ENCODE assay signal across 8 cellular contexts in the genomic region with DNA sequence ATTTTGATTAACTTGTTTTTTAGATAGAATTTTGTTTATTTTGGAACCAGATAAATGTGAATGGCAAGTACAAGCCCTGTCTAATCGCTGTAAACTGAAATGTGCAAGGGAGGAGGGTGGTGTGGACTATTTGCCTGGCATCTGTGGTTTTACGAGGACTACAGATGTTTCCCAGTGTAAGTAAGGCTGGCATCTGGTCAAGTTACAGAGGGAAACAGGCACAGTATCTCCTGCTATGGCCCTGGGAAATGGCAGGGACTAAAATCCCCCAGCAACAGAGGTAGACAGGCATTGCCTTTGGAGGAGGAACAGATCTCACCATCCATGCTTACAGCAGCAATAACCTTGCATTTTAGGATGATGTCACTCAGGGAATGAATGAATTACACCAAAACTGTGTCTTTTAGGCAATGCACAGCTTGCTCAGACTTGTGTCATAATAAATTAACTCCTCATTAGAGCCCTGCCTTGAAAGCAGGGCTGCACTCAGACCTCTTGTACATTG.
A peak's percentile ranks its signal among the peaks of the same experiment; 100 is the strongest.
DNase-seq lines count a peak whose midpoint lies in the region; ATAC-seq, FAIRE-seq and TF ChIP-seq lines count a peak whose summit lies in the region.

No MANE protein-coding gene starts in this region.

- CTCF ChIA-PET in RWPE1 (lab: Yijun Ruan, JAX) = interaction anchor here (0.6 kb wide), 1 partner anchor 155 kb away, joined by 3 read pairs; no protein-coding TSS in a partner anchor
- CTCF ChIA-PET in PC-9 (lab: Charles Lee) = interaction anchor here (0.7 kb wide), 1 partner anchor 186 kb away, joined by 3 read pairs; no protein-coding TSS in a partner anchor

- peaks cover 75% of the 10 kb centered on the region for H3K4me1 Mint-ChIP-seq in glutamatergic neuron (ENCODE audit: low read depth, unreplicated experiment)

- intact Hi-C loops in PC-9 (cut with micrococcal nuclease; ENCODE audit: unreplicated experiment) = no loop called here

- H3K27me3 ChIP-seq in HL-60 (ENCODE audit: insufficient read depth, poor library complexity, severe bottlenecking) = no peaks in the 10 kb centered on the region
- H3K27me3 ChIP-seq in small intestine (ENCODE audit: control insufficient read depth in 2 of 2, insufficient read depth in 2 of 2, low read length in 2 of 2) = no peaks in the 10 kb centered on the region
- H3K27me3 ChIP-seq in WERI-Rb-1 (ENCODE audit: insufficient read depth, low read depth, severe bottlenecking) = no peaks in the 10 kb centered on the region
- no peaks in the 10 kb centered on the region for H3K27me3 ChIP-seq in PC-9 (ENCODE audit: insufficient read depth, low read depth)

- no peak for TF ChIP-seq CTCF in HL-60 (IDR thresholded peaks at IDR 0.05; ENCODE audit: insufficient read depth, low read length)
- TF ChIP-seq CTCF in RWPE1 (conservative IDR thresholded peaks at IDR 0.05; ENCODE audit: low read depth) = no peak
- TF ChIP-seq CTCF in glutamatergic neuron (IDR thresholded peaks at IDR 0.05; ENCODE audit: partially characterized antibody, unreplicated experiment) = no peak
- TF ChIP-seq CTCF in WERI-Rb-1 (IDR thresholded peaks at IDR 0.05; ENCODE audit: low read depth, low read length) = no peak
- no peak for TF ChIP-seq CTCF in PC-9 (conservative IDR thresholded peaks at IDR 0.05)

- DNase-seq in HL-60 (ENCODE audit: low read depth in 1 of 2, low spot score in 1 of 2) = peak in 1 of 2 experiments; percentile 56
- no peak for DNase-seq in RWPE1 (ENCODE audit: low spot score)
- no peak for DNase-seq in glutamatergic neuron
- peak; percentile 17 for DNase-seq in small intestine
- no peak for DNase-seq in WERI-Rb-1
- no peak for DNase-seq in HuH-7.5 (ENCODE audit: low spot score)
- DNase-seq in PC-9 = no peak

- no peak overlapping the region for H3K4me2 ChIP-seq in PC-9

- H2AFZ ChIP-seq in PC-9 = no peak overlapping the region

- peaks cover 10% of the 10 kb centered on the region for H3K9me3 Mint-ChIP-seq in glutamatergic neuron (ENCODE audit: unreplicated experiment)

- peak overlapping the region; percentile 94 for H3K27ac Mint-ChIP-seq in glutamatergic neuron (ENCODE audit: unreplicated experiment)

- ATAC-seq in GM19023 (IDR thresholded peaks at IDR 0.05; ENCODE audit: unreplicated experiment) = no peak

- FAIRE-seq in small intestine (lab: Jason Lieb, UNC) = no peak

- peak overlapping the region; percentile 95 for H3K27ac ChIP-seq in HL-60 (replicated peaks)
- H3K27ac ChIP-seq in RWPE1 = peak overlapping the region; percentile 65; the same call in 1 of the 2 replicates
- peak overlapping the region; percentile 52 to 82 for H3K27ac ChIP-seq in small intestine (ENCODE audit: low read depth in 1 of 2, low read length in 1 of 2)
- no peak overlapping the region; the same call in 1 of the 2 replicates for H3K27ac ChIP-seq in WERI-Rb-1
- no peak overlapping the region for H3K27ac ChIP-seq in PC-9

- H3K36me3 ChIP-seq in small intestine (ENCODE audit: control insufficient read depth in 2 of 2, insufficient read depth in 2 of 2, low read length in 2 of 2) = peaks cover 0 to 2% of the 10 kb centered on the region in 2 donors
- peaks cover 11% of the 10 kb centered on the region for H3K36me3 ChIP-seq in WERI-Rb-1
- H3K36me3 ChIP-seq in PC-9 (ENCODE audit: low read depth) = no peaks in the 10 kb centered on the region

- no TSS peak for BruUV-seq in PC-9 (replicated peaks; lab: Mats Ljungman, UMichigan)

- H3K4me1 ChIP-seq in small intestine (ENCODE audit: control insufficient read depth in 2 of 2, insufficient read depth in 1 of 2, low read depth in 1 of 2, low read length in 1 of 2) (peaks cover 0 to 10% of the 10 kb centered on the region in 2 donors), PC-9 (replicated peaks; ENCODE audit: insufficient read depth) (0 out of 2 replicates have a peak, but pooled peaks cover 6% of the 10 kb centered on the region)

- POLR2A ChIA-PET in RWPE1 (lab: Yijun Ruan, JAX; ENCODE audit: low non-redundant PET) (no interaction called here), PC-9 (lab: Charles Lee; ENCODE audit: unreplicated experiment) (interaction anchor here (0.7 kb wide), 1 partner anchor 1021 kb away, joined by 3 read pairs; no protein-coding TSS in a partner anchor)

- no peak overlapping the region for H3K4me3 Mint-ChIP-seq in glutamatergic neuron (ENCODE audit: unreplicated experiment)

- peaks cover 6% of the 10 kb centered on the region; the same call in 1 of the 2 replicates for H4K20me1 ChIP-seq in PC-9 (ENCODE audit: insufficient read depth)

- no peaks in the 10 kb centered on the region for H3K36me3 Mint-ChIP-seq in glutamatergic neuron (ENCODE audit: unreplicated experiment)

- no peaks in the 10 kb centered on the region for H3K9me2 ChIP-seq in PC-9 (ENCODE audit: insufficient read depth)

- WGBS in small intestine, 3 donors = 34 to 38% (median 36%) methylated on average over 2 of the region's 2 CpGs

- H3F3A ChIP-seq in PC-9 (ENCODE audit: insufficient read depth, low read depth) = peaks cover 4% of the 10 kb centered on the region; the same call in 1 of the 2 replicates

- no peak overlapping the region for H3K4me3 ChIP-seq in HL-60 (replicated peaks; ENCODE audit: insufficient read depth, low read length)
- no peak overlapping the region for H3K4me3 ChIP-seq in small intestine (ENCODE audit: low read depth in 1 of 2, low read length in 2 of 2)
- no peak overlapping the region for H3K4me3 ChIP-seq in WERI-Rb-1 (ENCODE audit: low read depth, low read length)
- H3K4me3 ChIP-seq in PC-9 = no peak overlapping the region

- no peaks in the 10 kb centered on the region for H3K9me3 ChIP-seq in small intestine (ENCODE audit: control insufficient read depth, low read depth)
- H3K9me3 ChIP-seq in WERI-Rb-1 (ENCODE audit: severe bottlenecking) = no peaks in the 10 kb centered on the region
- H3K9me3 ChIP-seq in PC-9 (ENCODE audit: insufficient read depth, low read depth) = no peaks in the 10 kb centered on the region

- H3K79me2 ChIP-seq in PC-9 (ENCODE audit: low read depth) = no peaks in the 10 kb centered on the region

- peaks cover 7% of the 10 kb centered on the region for H3K27me3 Mint-ChIP-seq in glutamatergic neuron (ENCODE audit: unreplicated experiment)

Comparison
In these comparisons a context has a peak if more than half of its experiments do, and no peak if none do; other contexts are left out.
1. H3K27ac ChIP-seq: peak in HL-60 (single experiment), RWPE1 (single experiment) and small intestine (2 of 2); none in WERI-Rb-1 (single experiment) and PC-9 (single experiment).